Comparison of ENCODE assay signal across 19 cellular contexts in genomic region chr18:217532-218334, GRCh38. TPM values are rescaled to one million over a fixed set of nuclear protein-coding genes. Genes with fewer than 3 reads are reported as not detected.
DNase-seq lines count a peak whose midpoint lies in the region; ATAC-seq and TF ChIP-seq lines count a peak whose summit lies in the region.
"Had no signal": no experiment of that assay in that cellular context is flagged by ENCODE, and none has a peak within 500 bp of the region (broad histone marks: within the 10 kb centered on the region; RNA-seq: fewer than 3 reads in every experiment).

No MANE protein-coding gene starts in this region.

- H3K27me3 Mint-ChIP-seq in Caco-2 (ENCODE audit: insufficient read depth, unreplicated experiment) (no peaks in the 10 kb centered on the region), neural progenitor cell (ENCODE audit: insufficient read depth, low read depth) (no peaks in the 10 kb centered on the region)
- H3K27me3 Mint-ChIP-seq in central memory CD8-positive, alpha-beta T cell = no peaks in the 10 kb centered on the region

- H3K9ac ChIP-seq in neural progenitor cell = no peak overlapping the region
- H3K9ac ChIP-seq in GM23248 = no peak overlapping the region

- CTCF ChIA-PET in Caco-2 (lab: Charles Lee) (no interaction called here), HEK293T (lab: Yijun Ruan, JAX) (no interaction called here)

- no TSS peak for BruUV-seq in Caco-2 (replicated peaks; lab: Mats Ljungman, UMichigan)

- H3K79me2 ChIP-seq in neural progenitor cell (ENCODE audit: low read depth) (no peaks in the 10 kb centered on the region), GM23248 (ENCODE audit: insufficient read depth) (no peaks in the 10 kb centered on the region)

- H3K4me3 Mint-ChIP-seq in Caco-2 (ENCODE audit: unreplicated experiment) = peak overlapping the region; percentile 21
- no peak overlapping the region for H3K4me3 Mint-ChIP-seq in central memory CD8-positive, alpha-beta T cell
- no peak overlapping the region for H3K4me3 Mint-ChIP-seq in neural progenitor cell

- H3K9me2 ChIP-seq in GM23248 (ENCODE audit: insufficient read depth) = no peaks in the 10 kb centered on the region

- no peak overlapping the region for H3K4me2 ChIP-seq in neural progenitor cell
- no peak overlapping the region for H3K4me2 ChIP-seq in GM23248 (ENCODE audit: unreplicated experiment)

- no peak for ATAC-seq in central memory CD8-positive, alpha-beta T cell (replicated peaks; ENCODE audit: extremely low read depth, poor library complexity, severe bottlenecking)
- ATAC-seq: gastroesophageal sphincter, sciatic nerve had no signal

- H3K36me3 Mint-ChIP-seq in Caco-2 (ENCODE audit: insufficient read depth, unreplicated experiment) (peaks cover 76% of the 10 kb centered on the region), neural progenitor cell (peaks cover 47% of the 10 kb centered on the region)
- H3K36me3 Mint-ChIP-seq in central memory CD8-positive, alpha-beta T cell (ENCODE audit: insufficient read depth) = peaks cover 44% of the 10 kb centered on the region

- H3K27ac ChIP-seq in neural progenitor cell (peak overlapping the region; percentile 4), GM23248 (no peak overlapping the region)
- H3K27ac ChIP-seq: ascending aorta, colonic mucosa, gastroesophageal sphincter, tibial nerve had no signal

- H3K4me1 Mint-ChIP-seq in Caco-2 (ENCODE audit: low read depth, unreplicated experiment) (peaks cover 14% of the 10 kb centered on the region), neural progenitor cell (peaks cover 6% of the 10 kb centered on the region)
- H3K4me1 Mint-ChIP-seq in central memory CD8-positive, alpha-beta T cell = peaks cover 6% of the 10 kb centered on the region

- H2AFZ ChIP-seq in neural progenitor cell (replicated peaks) = no peak overlapping the region
- no peak overlapping the region for H2AFZ ChIP-seq in GM23248

- H3K9me3 Mint-ChIP-seq in Caco-2 (ENCODE audit: unreplicated experiment) (no peaks in the 10 kb centered on the region), neural progenitor cell (no peaks in the 10 kb centered on the region)
- no peaks in the 10 kb centered on the region for H3K9me3 Mint-ChIP-seq in central memory CD8-positive, alpha-beta T cell

- H3K4me1 ChIP-seq in Caco-2 (0 out of 2 replicates have a peak, but pooled peaks cover 6% of the 10 kb centered on the region), neural progenitor cell (no peaks in the 10 kb centered on the region), GM23248 (ENCODE audit: insufficient read depth) (no peaks in the 10 kb centered on the region)
- H3K4me1 ChIP-seq: ascending aorta, colonic mucosa, gastroesophageal sphincter, tibial nerve had no signal

- H3K27ac Mint-ChIP-seq in Caco-2 (ENCODE audit: unreplicated experiment) (peak overlapping the region; percentile 46), neural progenitor cell (no peak overlapping the region)
- peak overlapping the region; percentile 64 for H3K27ac Mint-ChIP-seq in central memory CD8-positive, alpha-beta T cell (ENCODE audit: low read depth)

- H3F3A ChIP-seq in neural progenitor cell (ENCODE audit: low read depth) (peaks cover 13% of the 10 kb centered on the region), GM23248 (ENCODE audit: insufficient read depth) (peaks cover 29% of the 10 kb centered on the region)

- WGBS in GM23248 (ENCODE audit: low coverage in 1 of 2, low lambda C conversion rate in 2 of 2, missing lambda C conversion rate in 2 of 2), 2 experiments = 74 to 75% methylated on average over 5 of the region's 5 CpGs

- POLR2A ChIA-PET in Caco-2 (lab: Charles Lee) = no interaction called here
- POLR2A ChIA-PET in HEK293T (lab: Yijun Ruan, JAX) = no interaction called here

- TF ChIP-seq CTCF in Caco-2 (IDR thresholded peaks at IDR 0.05; ENCODE audit: insufficient read depth in 1 of 2, low read depth in 1 of 2, low read length in 1 of 2, severe bottlenecking in 1 of 2, unreplicated experiment in 1 of 2) (no peak), neural progenitor cell (IDR thresholded peaks at IDR 0.05) (no peak)

- H3K36me3 ChIP-seq in Caco-2 (ENCODE audit: control insufficient read depth, insufficient read depth, low read length) = peaks cover 7% of the 10 kb centered on the region
- H3K36me3 ChIP-seq in neural progenitor cell = peaks cover 37% of the 10 kb centered on the region
- H3K36me3 ChIP-seq in GM23248 (ENCODE audit: low read depth) = peaks cover 50% of the 10 kb centered on the region

- no peaks in the 10 kb centered on the region for H3K9me3 ChIP-seq in Caco-2
- H3K9me3 ChIP-seq in neural progenitor cell (ENCODE audit: low read depth) = no peaks in the 10 kb centered on the region
- H3K9me3 ChIP-seq in GM23248 (ENCODE audit: low read depth) = no peaks in the 10 kb centered on the region
- H3K9me3 ChIP-seq: ascending aorta, colonic mucosa, gastroesophageal sphincter, tibial nerve had no signal

- H3K4me3 ChIP-seq in Caco-2 (ENCODE audit: low read depth, low read length) = no peak overlapping the region
- H3K4me3 ChIP-seq in neural progenitor cell = no peak overlapping the region
- H3K4me3 ChIP-seq in GM23248 = no peak overlapping the region
- H3K4me3 ChIP-seq: ascending aorta, colonic mucosa, gastroesophageal sphincter, tibial nerve had no signal

- no peak for DNase-seq in Caco-2
- peak; percentile 3 for DNase-seq in M059J (ENCODE audit: low read depth)
- no peak for DNase-seq in central memory CD8-positive, alpha-beta T cell (ENCODE audit: low spot score in 2 of 2)
- DNase-seq in neural progenitor cell (ENCODE audit: low spot score) = peak; percentile 5
- DNase-seq in GM23248 = no peak
- DNase-seq in COLO668 (lab: John Stamatoyannopoulos, UW; ENCODE audit: unreplicated experiment) = no peak
- no peak for DNase-seq in T-helper 9 cell
- no peak for DNase-seq in HEK293T (ENCODE audit: extremely low spot score)
- DNase-seq: activated CD4-positive, alpha-beta T cell treated with anti-CD3 and anti-CD28 coated beads for 1 hour; C1 segment of cervical spinal cord; colonic mucosa; EL; KBM-7; NCI-H1092 treated with DMSO at 0.1 percent for 48 hours; stimulated activated CD4-positive, alpha-beta T cell treated with anti-CD3 and anti-CD28 coated beads, Interleukin-2, amount 100 ng/mL, for 48 hours had no signal

- intact Hi-C loops in Caco-2 (cut with micrococcal nuclease; ENCODE audit: unreplicated experiment) = no loop called here

- H3K27me3 ChIP-seq in Caco-2 (replicated peaks; ENCODE audit: control insufficient read depth, insufficient read depth, low read length) (no peaks in the 10 kb centered on the region), neural progenitor cell (no peaks in the 10 kb centered on the region), GM23248 (replicated peaks; ENCODE audit: insufficient read depth) (no peaks in the 10 kb centered on the region)
- H3K27me3 ChIP-seq: ascending aorta, colonic mucosa, gastroesophageal sphincter, tibial nerve had no signal

- H4K20me1 ChIP-seq in neural progenitor cell (ENCODE audit: low read depth) = peaks cover 10% of the 10 kb centered on the region
- no peaks in the 10 kb centered on the region for H4K20me1 ChIP-seq in GM23248 (ENCODE audit: insufficient read depth)

- in situ Hi-C loops in GM23248 (cut with MboI) = no loop called here

TF ChIP-seq in HEK293T, 16 proteins besides CTCF, POLR2A, EP300 and RAD21:
- TF ChIP-seq ARNT (IDR thresholded peaks at IDR 0.05) (no peak), FOXM1 (IDR thresholded peaks at IDR 0.05; ENCODE audit: borderline replicate concordance) (no peak), FOXK2 (IDR thresholded peaks at IDR 0.05) (no peak), BHLHE40 (IDR thresholded peaks at IDR 0.05; ENCODE audit: borderline replicate concordance) (no peak), TARDBP (IDR thresholded peaks at IDR 0.05) (no peak), HDGF (IDR thresholded peaks at IDR 0.05; ENCODE audit: borderline replicate concordance) (no peak), LEF1 (IDR thresholded peaks at IDR 0.05; ENCODE audit: borderline replicate concordance) (no peak), CTBP1 (IDR thresholded peaks at IDR 0.05; ENCODE audit: borderline replicate concordance) (no peak), ZNF384 (IDR thresholded peaks at IDR 0.05) (no peak), FOXA1 (IDR thresholded peaks at IDR 0.05) (no peak), NFRKB (IDR thresholded peaks at IDR 0.05) (no peak), ELF4 (IDR thresholded peaks at IDR 0.05) (no peak), L3MBTL2 (conservative IDR thresholded peaks at IDR 0.05) (no peak), SUZ12 (IDR thresholded peaks at IDR 0.05) (no peak), SP1 (IDR thresholded peaks at IDR 0.05) (no peak)
- TF ChIP-seq, protein P1, sequence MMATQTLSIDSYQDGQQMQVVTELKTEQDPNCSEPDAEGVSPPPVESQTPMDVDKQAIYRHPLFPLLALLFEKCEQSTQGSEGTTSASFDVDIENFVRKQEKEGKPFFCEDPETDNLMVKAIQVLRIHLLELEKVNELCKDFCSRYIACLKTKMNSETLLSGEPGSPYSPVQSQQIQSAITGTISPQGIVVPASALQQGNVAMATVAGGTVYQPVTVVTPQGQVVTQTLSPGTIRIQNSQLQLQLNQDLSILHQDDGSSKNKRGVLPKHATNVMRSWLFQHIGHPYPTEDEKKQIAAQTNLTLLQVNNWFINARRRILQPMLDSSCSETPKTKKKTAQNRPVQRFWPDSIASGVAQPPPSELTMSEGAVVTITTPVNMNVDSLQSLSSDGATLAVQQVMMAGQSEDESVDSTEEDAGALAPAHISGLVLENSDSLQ (IDR thresholded peaks at IDR 0.05) = no peak
TF ChIP-seq in HEK293T: peak in this region for 0.

RNA-seq across cellular contexts. Expression of gene THOC1, which starts 50.1 kb away (rescaled TPM):
- total RNA-seq in Caco-2 (2022) (63.1 and 65.4 TPM in 2 replicates), neural progenitor cell (ENCODE audit: low replicate concordance) (148 and 241 TPM in 2 replicates)
- 31.8 and 38.9 TPM in 2 replicates for total RNA-seq in M059J (2014; rRNA removed; shearing (Covaris generic))
- 26.8 and 28.3 TPM in 2 replicates for total RNA-seq in GM23248 (2014; rRNA removed; shearing (Covaris generic))
- 23.2 and 23.3 TPM in 2 replicates for polyA plus RNA-seq in GM23248 (2016; fragmentation: Nextera tagmentation; extraction: Ambion mirVana)

RNA-seq across cellular contexts. Expression of gene USP14, which starts 59.4 kb away (rescaled TPM):
- total RNA-seq in Caco-2 (2022) (86.2 and 95.2 TPM in 2 replicates), neural progenitor cell (ENCODE audit: low replicate concordance) (22.1 and 38.9 TPM in 2 replicates)
- total RNA-seq in M059J (2014; rRNA removed; shearing (Covaris generic)) = 9.9 and 42.3 TPM in 2 replicates
- total RNA-seq in GM23248 (2014; rRNA removed; shearing (Covaris generic)) = 13.9 and 16.1 TPM in 2 replicates
- 94.8 and 96.9 TPM in 2 replicates for polyA plus RNA-seq in GM23248 (2016; fragmentation: Nextera tagmentation; extraction: Ambion mirVana)

Comparison
In these comparisons a context has a peak if more than half of its experiments do, and no peak if none do; other contexts are left out.
1. DNase-seq: peak in M059J (single experiment) and neural progenitor cell (single experiment); none in Caco-2 (0 of 2), central memory CD8-positive, alpha-beta T cell (0 of 2), GM23248 (single experiment), COLO668 (single experiment), T-helper 9 cell (single experiment) and HEK293T (single experiment).